ENCODE assay signal across 16 cellular contexts in the genomic region with DNA sequence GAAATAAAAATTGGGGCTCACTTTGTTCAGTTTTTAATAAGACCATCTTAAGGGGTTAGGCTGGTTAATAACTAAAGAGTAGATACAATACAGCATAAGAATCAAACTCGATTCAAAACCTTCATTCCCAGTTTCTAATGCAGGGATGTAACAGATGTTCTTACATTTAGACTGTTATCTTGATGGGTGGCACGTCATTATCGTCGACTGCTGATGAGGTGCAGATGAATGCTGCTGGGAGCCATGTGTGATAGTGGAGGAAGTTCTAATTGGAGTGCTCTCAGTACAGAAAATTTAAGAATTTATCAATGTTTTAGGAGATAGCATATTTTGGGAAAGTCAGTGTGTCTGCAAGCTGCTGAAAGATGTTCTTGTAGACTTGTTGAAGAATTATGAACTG.
A peak's percentile ranks its signal among the peaks of the same experiment; 100 is the strongest.
DNase-seq lines count a peak whose midpoint lies in the region; ATAC-seq and TF ChIP-seq lines count a peak whose summit lies in the region.
"Had no signal": no experiment of that assay in that cellular context is flagged by ENCODE, and none has a peak within 500 bp of the region (broad histone marks: within the 10 kb centered on the region; RNA-seq: fewer than 3 reads in every experiment).

No MANE protein-coding gene starts in this region.

- DNase-seq in DMS 273 treated with DMSO at 0.1 percent for 48 hours (lab: John Stamatoyannopoulos, UW) (peak; percentile 46), SK-N-SH (peak; percentile 48), HCEC 1CT (no peak)
- no peak for DNase-seq in stimulated activated effector memory CD8-positive, alpha-beta T cell treated with anti-CD3 and anti-CD28 coated beads, Interleukin-12 subunit alpha, Interleukin-12 subunit beta, amount 100 ng/mL, for 72 hours (ENCODE audit: low spot score in 2 of 2)
- DNase-seq: ACHN; Caco-2; CD4-positive, alpha-beta T cell; DND-41; EL had no signal

- no peak for TF ChIP-seq CTCF in HEK293 (tag by site-specific recombination; IDR thresholded peaks at IDR 0.05)
- TF ChIP-seq CTCF in SK-N-SH (IDR thresholded peaks at IDR 0.05), result no peak

- H3K27ac Mint-ChIP-seq in stimulated activated effector memory CD8-positive, alpha-beta T cell treated with anti-CD3 and anti-CD28 coated beads, Interleukin-12 subunit alpha, Interleukin-12 subunit beta, amount 100 ng/mL, for 72 hours, result no peak overlapping the region
- H3K27ac Mint-ChIP-seq: CD4-positive, alpha-beta T cell; GM23338 had no signal

- peaks cover 4% of the 10 kb centered on the region for H3F3A ChIP-seq in SK-N-SH (replicated peaks; ENCODE audit: insufficient read depth)

- 61% methylated on average over 4 of the region's 4 CpGs for WGBS in SK-N-SH (ENCODE audit: low lambda C conversion rate)

- H3K4me2 ChIP-seq in SK-N-SH, result no peak overlapping the region
- H3K4me2 ChIP-seq: GM23338, KMS-11 had no signal

- H3K4me1 Mint-ChIP-seq in stimulated activated effector memory CD8-positive, alpha-beta T cell treated with anti-CD3 and anti-CD28 coated beads, Interleukin-12 subunit alpha, Interleukin-12 subunit beta, amount 100 ng/mL, for 72 hours, result no peaks in the 10 kb centered on the region

- POLR2A ChIA-PET in HEK293 (lab: Yijun Ruan, JAX), result no interaction called here
- POLR2A ChIA-PET in SK-N-SH (lab: Yijun Ruan, JAX), result no interaction called here

- peak in 1 of 2 experiments; percentile 56; a peak in 1 of 4 replicates for TF ChIP-seq EP300 in SK-N-SH (IDR thresholded peaks at IDR 0.05; ENCODE audit: borderline replicate concordance in 1 of 2, low read depth in 1 of 2, low read length in 1 of 2)

- no peak overlapping the region for H2AFZ ChIP-seq in SK-N-SH (ENCODE audit: low read depth)
- H2AFZ ChIP-seq: GM23338 had no signal

- no peak overlapping the region for H3K4me3 Mint-ChIP-seq in stimulated activated effector memory CD8-positive, alpha-beta T cell treated with anti-CD3 and anti-CD28 coated beads, Interleukin-12 subunit alpha, Interleukin-12 subunit beta, amount 100 ng/mL, for 72 hours
- H3K4me3 Mint-ChIP-seq: CD4-positive, alpha-beta T cell; GM23338 had no signal

- H3K4me3 ChIP-seq in HEK293 (ENCODE audit: low read depth, low read length) (no peak overlapping the region), SK-N-SH (ENCODE audit: low read depth in 2 of 2, low read length in 1 of 2) (no peak overlapping the region)
- H3K4me3 ChIP-seq: GM12878, GM23338 had no signal

- H3K27ac ChIP-seq in HEK293 (ENCODE audit: extremely low read depth, low read depth, low read length) (no peak overlapping the region), SK-N-SH (ENCODE audit: low read depth in 2 of 2, low read length in 1 of 2) (no peak overlapping the region)
- H3K27ac ChIP-seq: C4-2B, HL-60, KMS-11 had no signal

- CTCF ChIA-PET in HEK293 (lab: Yijun Ruan, JAX), result interaction anchor here (0.7 kb wide), 1 partner anchor 143 kb away, joined by 4 read pairs; no protein-coding TSS in a partner anchor
- CTCF ChIA-PET in SK-N-SH (lab: Yijun Ruan, JAX), result interaction anchor here (1.4 kb wide), 1 partner anchor 35 kb away, joined by 3 read pairs; no protein-coding TSS in a partner anchor

- no peak overlapping the region for H3K9ac ChIP-seq in SK-N-SH
- H3K9ac ChIP-seq: KMS-11 had no signal

- no peaks in the 10 kb centered on the region for H3K36me3 Mint-ChIP-seq in stimulated activated effector memory CD8-positive, alpha-beta T cell treated with anti-CD3 and anti-CD28 coated beads, Interleukin-12 subunit alpha, Interleukin-12 subunit beta, amount 100 ng/mL, for 72 hours

- H3K9me2 ChIP-seq in SK-N-SH, result no peaks in the 10 kb centered on the region

- peaks cover 2% of the 10 kb centered on the region; the same call in 1 of the 2 replicates for H3K79me2 ChIP-seq in SK-N-SH (ENCODE audit: insufficient read depth)

- no peaks in the 10 kb centered on the region for H3K36me3 ChIP-seq in HEK293 (ENCODE audit: control insufficient read depth in 2 of 2, insufficient read depth in 1 of 2, low read length in 2 of 2)
- no peaks in the 10 kb centered on the region for H3K36me3 ChIP-seq in SK-N-SH (replicated peaks in 1 of 2; ENCODE audit: control insufficient read depth in 1 of 2, insufficient read depth in 2 of 2, low read length in 1 of 2)

- peaks cover 3% of the 10 kb centered on the region for H3K9me3 Mint-ChIP-seq in stimulated activated effector memory CD8-positive, alpha-beta T cell treated with anti-CD3 and anti-CD28 coated beads, Interleukin-12 subunit alpha, Interleukin-12 subunit beta, amount 100 ng/mL, for 72 hours
- H3K9me3 Mint-ChIP-seq: CD4-positive, alpha-beta T cell; GM23338 had no signal

- no peaks in the 10 kb centered on the region for H3K27me3 ChIP-seq in SK-N-SH (ENCODE audit: insufficient read depth)

- ATAC-seq in HG03354 (IDR thresholded peaks at IDR 0.05; ENCODE audit: poor library complexity, severe bottlenecking, unreplicated experiment), result no peak
- ATAC-seq in stimulated activated effector memory CD8-positive, alpha-beta T cell treated with anti-CD3 and anti-CD28 coated beads, Interleukin-12 subunit alpha, Interleukin-12 subunit beta, amount 100 ng/mL, for 72 hours, result no peak
- ATAC-seq: GM12878, GM23338 had no signal

- H3K9me3 ChIP-seq in HEK293 (ENCODE audit: control insufficient read depth, insufficient read depth, low read depth, low read length) (no peaks in the 10 kb centered on the region), SK-N-SH (no peaks in the 10 kb centered on the region)
- H3K9me3 ChIP-seq: Caco-2 had no signal

- H4K20me1 ChIP-seq in SK-N-SH (ENCODE audit: insufficient read depth), result peaks cover 5% of the 10 kb centered on the region

- no peak for TF ChIP-seq RAD21 in SK-N-SH (IDR thresholded peaks at IDR 0.05; ENCODE audit: low read length)

- H3K4me1 ChIP-seq in HEK293 (ENCODE audit: control insufficient read depth, insufficient read depth, low read length) (peaks cover 18% of the 10 kb centered on the region), SK-N-SH (ENCODE audit: control insufficient read depth in 1 of 2, insufficient read depth in 2 of 2, low read depth in 1 of 2, low read length in 1 of 2) (peaks cover 4 to 11% of the 10 kb centered on the region in 2 experiments; a peak in 2 of 4 replicates)

TF ChIP-seq in HEK293, 187 proteins besides CTCF, POLR2A, EP300 and RAD21 (continues in another document):
- TF ChIP-seq ZBTB6 (tag by site-specific recombination; IDR thresholded peaks at IDR 0.05), result no peak
- peak; percentile 79 for TF ChIP-seq ZNF10 (tag by site-specific recombination; IDR thresholded peaks at IDR 0.05)
- no peak for TF ChIP-seq ZNF585B (tag by site-specific recombination; IDR thresholded peaks at IDR 0.05)
- TF ChIP-seq GLIS1 (tag by site-specific recombination; IDR thresholded peaks at IDR 0.05), result no peak
- no peak for TF ChIP-seq YY2 (tag by site-specific recombination; IDR thresholded peaks at IDR 0.05)
- TF ChIP-seq ZNF785 (tag by site-specific recombination; IDR thresholded peaks at IDR 0.05), result no peak

TF ChIP-seq in SK-N-SH, 30 proteins besides CTCF, POLR2A, EP300 and RAD21:
- TF ChIP-seq EZH2phosphoT487 (IDR thresholded peaks at IDR 0.05; ENCODE audit: borderline replicate concordance, low read depth) (no peak), CHD2 (IDR thresholded peaks at IDR 0.05; ENCODE audit: low read length, partially characterized antibody) (peak; percentile 39), RXRA (IDR thresholded peaks at IDR 0.05; ENCODE audit: borderline replicate concordance, low read depth) (no peak), GATA2 (CRISPR knock-in tag; IDR thresholded peaks at IDR 0.05) (peak; percentile 91), MXI1 (IDR thresholded peaks at IDR 0.05; ENCODE audit: low read depth, low read length) (no peak)

Comparison
In these comparisons a context has a peak if more than half of its experiments do, and no peak if none do; other contexts are left out.
1. DNase-seq: peak in DMS 273 treated with DMSO at 0.1 percent for 48 hours (single experiment) and SK-N-SH (single experiment); none in stimulated activated effector memory CD8-positive, alpha-beta T cell treated with anti-CD3 and anti-CD28 coated beads, Interleukin-12 subunit alpha, Interleukin-12 subunit beta, amount 100 ng/mL, for 72 hours (0 of 2) and HCEC 1CT (single experiment).